In genomic region chr10:87635498-87636312, GRCh38 we compare ENCODE assay signal across 1 cellular context.
A peak's percentile ranks its signal among the peaks of the same experiment; 100 is the strongest.
TF ChIP-seq lines count a peak whose summit lies in the region.

No MANE protein-coding gene starts in this region.

TF ChIP-seq in HCT116, 20 proteins besides CTCF, POLR2A, EP300 and RAD21 (continued from another document):
- TF ChIP-seq, protein P1, sequence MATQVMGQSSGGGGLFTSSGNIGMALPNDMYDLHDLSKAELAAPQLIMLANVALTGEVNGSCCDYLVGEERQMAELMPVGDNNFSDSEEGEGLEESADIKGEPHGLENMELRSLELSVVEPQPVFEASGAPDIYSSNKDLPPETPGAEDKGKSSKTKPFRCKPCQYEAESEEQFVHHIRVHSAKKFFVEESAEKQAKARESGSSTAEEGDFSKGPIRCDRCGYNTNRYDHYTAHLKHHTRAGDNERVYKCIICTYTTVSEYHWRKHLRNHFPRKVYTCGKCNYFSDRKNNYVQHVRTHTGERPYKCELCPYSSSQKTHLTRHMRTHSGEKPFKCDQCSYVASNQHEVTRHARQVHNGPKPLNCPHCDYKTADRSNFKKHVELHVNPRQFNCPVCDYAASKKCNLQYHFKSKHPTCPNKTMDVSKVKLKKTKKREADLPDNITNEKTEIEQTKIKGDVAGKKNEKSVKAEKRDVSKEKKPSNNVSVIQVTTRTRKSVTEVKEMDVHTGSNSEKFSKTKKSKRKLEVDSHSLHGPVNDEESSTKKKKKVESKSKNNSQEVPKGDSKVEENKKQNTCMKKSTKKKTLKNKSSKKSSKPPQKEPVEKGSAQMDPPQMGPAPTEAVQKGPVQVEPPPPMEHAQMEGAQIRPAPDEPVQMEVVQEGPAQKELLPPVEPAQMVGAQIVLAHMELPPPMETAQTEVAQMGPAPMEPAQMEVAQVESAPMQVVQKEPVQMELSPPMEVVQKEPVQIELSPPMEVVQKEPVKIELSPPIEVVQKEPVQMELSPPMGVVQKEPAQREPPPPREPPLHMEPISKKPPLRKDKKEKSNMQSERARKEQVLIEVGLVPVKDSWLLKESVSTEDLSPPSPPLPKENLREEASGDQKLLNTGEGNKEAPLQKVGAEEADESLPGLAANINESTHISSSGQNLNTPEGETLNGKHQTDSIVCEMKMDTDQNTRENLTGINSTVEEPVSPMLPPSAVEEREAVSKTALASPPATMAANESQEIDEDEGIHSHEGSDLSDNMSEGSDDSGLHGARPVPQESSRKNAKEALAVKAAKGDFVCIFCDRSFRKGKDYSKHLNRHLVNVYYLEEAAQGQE (IDR thresholded peaks at IDR 0.05; ENCODE audit: low read depth): no peak
- TF ChIP-seq EZH2phosphoT487 (IDR thresholded peaks at IDR 0.05; ENCODE audit: borderline replicate concordance) (no peak), FOSL1 (IDR thresholded peaks at IDR 0.05; ENCODE audit: low read depth) (peak; percentile 70), ELF1 (IDR thresholded peaks at IDR 0.05; ENCODE audit: borderline replicate concordance, low read depth) (peak; percentile 29; the same call in 1 of the 2 replicates)
